ENCODE assay signal across 10 cellular contexts in the genomic region with DNA sequence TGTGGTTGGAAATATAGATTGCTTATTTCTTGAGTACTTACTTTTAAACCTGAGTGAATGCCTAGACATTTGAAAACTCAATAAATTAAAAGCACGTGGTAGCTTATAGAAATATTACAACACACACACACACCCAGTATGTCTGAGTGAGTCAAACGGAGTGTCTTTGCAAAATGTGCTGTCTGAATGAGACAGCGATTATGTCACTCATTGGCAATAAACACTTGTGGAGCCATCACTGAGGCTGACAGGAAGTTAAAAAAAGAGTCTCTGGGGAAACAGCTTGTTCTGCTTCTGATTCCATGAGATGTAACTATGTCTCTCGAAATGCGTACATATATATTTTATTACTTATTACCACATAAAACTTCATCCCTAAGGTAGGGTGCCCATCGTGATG. TPM values are rescaled to one million over a fixed set of nuclear protein-coding genes. Genes with fewer than 3 reads are reported as not detected.
A peak's percentile ranks its signal among the peaks of the same experiment; 100 is the strongest.
DNase-seq lines count a peak whose midpoint lies in the region; ATAC-seq and TF ChIP-seq lines count a peak whose summit lies in the region.
"Had no signal": no experiment of that assay in that cellular context is flagged by ENCODE, and none has a peak within 500 bp of the region (broad histone marks: within the 10 kb centered on the region; RNA-seq: fewer than 3 reads in every experiment).

No MANE protein-coding gene starts in this region.

- H3K9ac ChIP-seq in OCI-LY1 (ENCODE audit: low read length) (no peak overlapping the region), subcutaneous abdominal adipose tissue (ENCODE audit: low read length in 5 of 5) (peak overlapping the region in 1 of 5 donors; percentile 43)

- peak; percentile 68 for ATAC-seq in GM18520 (IDR thresholded peaks at IDR 0.05; ENCODE audit: unreplicated experiment)
- ATAC-seq in GM19023 (IDR thresholded peaks at IDR 0.05; ENCODE audit: unreplicated experiment): no peak
- no peak for ATAC-seq in GM21619 (IDR thresholded peaks at IDR 0.05; ENCODE audit: unreplicated experiment)

- H3K36me3 Mint-ChIP-seq in activated T-cell treated with anti-CD3 and anti-CD28 coated beads, Interleukin-2, amount 50 U/mL, for 24 hours (ENCODE audit: low read depth): no peaks in the 10 kb centered on the region

- no peak for TF ChIP-seq CTCF in OCI-LY1 (IDR thresholded peaks at IDR 0.05; ENCODE audit: low read length)
- no peak for TF ChIP-seq CTCF in adrenal gland (IDR thresholded peaks at IDR 0.05)

- H3K4me1 ChIP-seq in OCI-LY1 (ENCODE audit: insufficient read depth, low read length, severe bottlenecking) (peaks cover 8% of the 10 kb centered on the region), subcutaneous abdominal adipose tissue (ENCODE audit: control insufficient read depth in 5 of 5, insufficient read depth in 5 of 5, low read length in 5 of 5) (peaks cover 0 to 21% (median 17%) of the 10 kb centered on the region in 5 donors), adrenal gland (replicated peaks in 1 of 2) (no peaks in the 10 kb centered on the region)

- DNase-seq in fibroblast of the conjunctiva (ENCODE audit: low read depth) (peak; percentile 87), adrenal gland (no peak)
- DNase-seq in activated T-cell treated with anti-CD3 and anti-CD28 coated beads, Interleukin-2, amount 50 U/mL, for 24 hours: no peak
- DNase-seq: activated CD4-positive, alpha-beta T cell treated with anti-CD3 and anti-CD28 coated beads for 1 hour; effector CD4-positive, alpha-beta T cell had no signal

- H3K27me3 ChIP-seq in OCI-LY1 (ENCODE audit: insufficient read depth, low read length): no peaks in the 10 kb centered on the region
- H3K27me3 ChIP-seq in subcutaneous abdominal adipose tissue (ENCODE audit: control insufficient read depth in 5 of 5, insufficient read depth in 4 of 5, low read length in 5 of 5): no peaks in the 10 kb centered on the region
- H3K27me3 ChIP-seq in adrenal gland: peaks cover 3% of the 10 kb centered on the region

- no peaks in the 10 kb centered on the region for H4K20me1 ChIP-seq in OCI-LY1 (ENCODE audit: insufficient read depth, low read length)

- H3K4me3 Mint-ChIP-seq in activated T-cell treated with anti-CD3 and anti-CD28 coated beads, Interleukin-2, amount 50 U/mL, for 24 hours: no peak overlapping the region

- no peaks in the 10 kb centered on the region for H3K9me2 ChIP-seq in OCI-LY1 (ENCODE audit: low read depth, low read length)

- peak overlapping the region; percentile 3; the same call in 1 of the 2 replicates for H2AFZ ChIP-seq in OCI-LY1 (ENCODE audit: low read length)

- 63 to 72% (median 66%) methylated on average over 6 of the region's 6 CpGs for WGBS in adrenal gland, 4 donors

- no peaks in the 10 kb centered on the region for H3F3A ChIP-seq in OCI-LY1 (ENCODE audit: insufficient read depth, low read length)

- H3K27ac ChIP-seq in OCI-LY1 (ENCODE audit: low read depth, low read length, poor library complexity, severe bottlenecking): no peak overlapping the region
- H3K27ac ChIP-seq in subcutaneous abdominal adipose tissue (ENCODE audit: low read depth, low read length): peak overlapping the region; percentile 82
- H3K27ac ChIP-seq in adrenal gland: peak overlapping the region in 1 of 5 donors; percentile 49

- no peaks in the 10 kb centered on the region for H3K9me3 Mint-ChIP-seq in activated T-cell treated with anti-CD3 and anti-CD28 coated beads, Interleukin-2, amount 50 U/mL, for 24 hours

- H3K36me3 ChIP-seq in OCI-LY1 (ENCODE audit: insufficient read depth, low read length): no peaks in the 10 kb centered on the region
- no peaks in the 10 kb centered on the region for H3K36me3 ChIP-seq in subcutaneous abdominal adipose tissue (ENCODE audit: control insufficient read depth in 5 of 5, insufficient read depth in 5 of 5, low read length in 5 of 5)
- no peaks in the 10 kb centered on the region for H3K36me3 ChIP-seq in adrenal gland (replicated peaks in 1 of 2)

- H3K9me3 ChIP-seq in OCI-LY1 (ENCODE audit: low read length): no peaks in the 10 kb centered on the region
- H3K9me3 ChIP-seq in subcutaneous abdominal adipose tissue (ENCODE audit: control insufficient read depth in 5 of 5, low read length in 5 of 5): no peaks in the 10 kb centered on the region
- no peaks in the 10 kb centered on the region for H3K9me3 ChIP-seq in adrenal gland (replicated peaks in 1 of 3)

- no peak overlapping the region for H3K4me3 ChIP-seq in OCI-LY1 (ENCODE audit: low read depth, low read length, poor library complexity, severe bottlenecking)
- H3K4me3 ChIP-seq in subcutaneous abdominal adipose tissue (ENCODE audit: low read depth in 1 of 5, low read length in 5 of 5): no peak overlapping the region
- no peak overlapping the region for H3K4me3 ChIP-seq in adrenal gland

- H3K27ac Mint-ChIP-seq in activated T-cell treated with anti-CD3 and anti-CD28 coated beads, Interleukin-2, amount 50 U/mL, for 24 hours: no peak overlapping the region

- H3K4me2 ChIP-seq in OCI-LY1 (ENCODE audit: low read length): no peak overlapping the region; the same call in 1 of the 2 replicates

- no peaks in the 10 kb centered on the region for H3K79me2 ChIP-seq in OCI-LY1 (ENCODE audit: insufficient read depth, low read length)

- no peaks in the 10 kb centered on the region for H3K27me3 Mint-ChIP-seq in activated T-cell treated with anti-CD3 and anti-CD28 coated beads, Interleukin-2, amount 50 U/mL, for 24 hours

- no peak for TF ChIP-seq POLR2A in adrenal gland (IDR thresholded peaks at IDR 0.05)

- no peaks in the 10 kb centered on the region for H3K4me1 Mint-ChIP-seq in activated T-cell treated with anti-CD3 and anti-CD28 coated beads, Interleukin-2, amount 50 U/mL, for 24 hours (ENCODE audit: low read depth)

- intact Hi-C loops in adrenal gland (cut with DNase I): loop anchor here (5.0 to 10.0 kb wide), 2 partner anchors 310 to 427 kb away; no protein-coding TSS in a partner anchor

RNA-seq across cellular contexts. Expression of a gene that starts 22.3 kb away (rescaled TPM):
- 10 to 100 TPM; 15.0 to 58.5 (median 36.1) TPM for total RNA-seq in adrenal gland
- 10 to 100 TPM in 1 of 3 donors, 1 to 10 TPM in 2; 6.6 to 44.4 (median 9.4) TPM for polyA plus RNA-seq in adrenal gland

RNA-seq across cellular contexts. Expression of a gene that starts 32.2 kb away (rescaled TPM):
- under 1 TPM in 1 of 8 donors, not detected in 7; 0.29 TPM for total RNA-seq in adrenal gland
- under 1 TPM in 1 of 3 donors, not detected in 2; 0.07 TPM for polyA plus RNA-seq in adrenal gland
